ENCODE assay signal across 12 cellular contexts in genomic region chr1:180927348-180927747, GRCh38. TPM values are rescaled to one million over a fixed set of nuclear protein-coding genes. Genes with fewer than 3 reads are reported as not detected.
DNase-seq lines count a peak whose midpoint lies in the region; ATAC-seq and TF ChIP-seq lines count a peak whose summit lies in the region.
"Had no signal": no experiment of that assay in that cellular context is flagged by ENCODE, and none has a peak within 500 bp of the region (broad histone marks: within the 10 kb centered on the region; RNA-seq: fewer than 3 reads in every experiment).

No MANE protein-coding gene starts in this region.

- H3K4me1 ChIP-seq in endodermal cell (ENCODE audit: control insufficient read depth, insufficient read depth, low read length) = peaks cover 45% of the 10 kb centered on the region
- peaks cover 6 to 18% of the 10 kb centered on the region in 2 donors for H3K4me1 ChIP-seq in uterus
- H3K4me1 ChIP-seq: foreskin keratinocyte had no signal

- H3K4me1 Mint-ChIP-seq in endodermal cell (peaks cover 57% of the 10 kb centered on the region), nephron (peaks cover 80% of the 10 kb centered on the region)

- H3K27ac ChIP-seq in endodermal cell (ENCODE audit: low read depth, low read length) = peak overlapping the region; percentile 92
- peak overlapping the region; percentile 74 for H3K27ac ChIP-seq in uterus
- H3K27ac ChIP-seq: foreskin keratinocyte had no signal

- no peak for TF ChIP-seq CTCF in endodermal cell (conservative IDR thresholded peaks at IDR 0.05)
- no peak for TF ChIP-seq CTCF in nephron (IDR thresholded peaks at IDR 0.05; ENCODE audit: unreplicated experiment in 3 of 3)
- no peak for TF ChIP-seq CTCF in uterus (IDR thresholded peaks at IDR 0.05)

- WGBS in endodermal cell (ENCODE audit: insufficient coverage in 1 of 2, insufficient read length in 1 of 2), 2 experiments = 91 to 95% methylated on average over 4 to 13 of the region's 13 CpGs

- H3K36me3 Mint-ChIP-seq in endodermal cell (ENCODE audit: low read depth) = no peaks in the 10 kb centered on the region
- H3K36me3 Mint-ChIP-seq in nephron (ENCODE audit: low read depth) = peaks cover 3% of the 10 kb centered on the region

- ATAC-seq in HG02840 (IDR thresholded peaks at IDR 0.05; ENCODE audit: low FRiP score, unreplicated experiment) = no peak
- ATAC-seq: foreskin keratinocyte had no signal

- H3K27me3 Mint-ChIP-seq in endodermal cell (ENCODE audit: insufficient read depth) = no peaks in the 10 kb centered on the region
- H3K27me3 Mint-ChIP-seq in nephron (ENCODE audit: low read depth) = peaks cover 10% of the 10 kb centered on the region

- no peak for TF ChIP-seq POLR2A in uterus (IDR thresholded peaks at IDR 0.05)

- H3K9me3 ChIP-seq in endodermal cell (ENCODE audit: control insufficient read depth, low read length) (no peaks in the 10 kb centered on the region), uterus (no peaks in the 10 kb centered on the region)

- H3K4me3 ChIP-seq in endodermal cell (ENCODE audit: low read length) (no peak overlapping the region), uterus (no peak overlapping the region)
- H3K4me3 ChIP-seq: lung had no signal

- H3K4me3 Mint-ChIP-seq in endodermal cell = no peak overlapping the region
- H3K4me3 Mint-ChIP-seq in nephron = peak overlapping the region in 1 of 3 experiments; percentile 51

- intact Hi-C loops in uterus (cut with DNase I; ENCODE audit: low total_unique reads) = no loop called here

- no peak overlapping the region for H3K9ac ChIP-seq in endodermal cell (ENCODE audit: extremely low read depth, low read length, poor library complexity, severe bottlenecking)

- H3K36me3 ChIP-seq in endodermal cell (ENCODE audit: control insufficient read depth, insufficient read depth, low read length) (no peaks in the 10 kb centered on the region), uterus (no peaks in the 10 kb centered on the region)

- peak; percentile 37 for DNase-seq in NCI-H345 (lab: John Stamatoyannopoulos, UW)
- no peak for DNase-seq in NCI-H345 treated with DMSO at 0.1 percent for 48 hours (lab: John Stamatoyannopoulos, UW; ENCODE audit: unreplicated experiment)
- no peak for DNase-seq in endodermal cell
- DNase-seq in uterus = no peak
- DNase-seq in SW 1271 (lab: John Stamatoyannopoulos, UW) = no peak
- no peak for DNase-seq in RPMI8226
- DNase-seq: activated CD4-positive, alpha-beta T cell treated with anti-CD3 and anti-CD28 coated beads, Interleukin-2, amount 50 U/mL, for 4 hours; foreskin keratinocyte; GDM1 had no signal

- H3K27ac Mint-ChIP-seq in endodermal cell (peak overlapping the region; percentile 11), nephron (peak overlapping the region; percentile 88 to 97 (median 96))

- H3K9me3 Mint-ChIP-seq in endodermal cell (no peaks in the 10 kb centered on the region), nephron (no peaks in the 10 kb centered on the region)

- no peaks in the 10 kb centered on the region for H3K27me3 ChIP-seq in endodermal cell (ENCODE audit: control insufficient read depth, insufficient read depth, low read length, poor library complexity, severe bottlenecking)
- H3K27me3 ChIP-seq in uterus = no peaks in the 10 kb centered on the region
- H3K27me3 ChIP-seq: foreskin keratinocyte had no signal

RNA-seq across cellular contexts. Expression of gene KIAA1614, which starts 14.7 kb away (rescaled TPM):
- total RNA-seq in endodermal cell (1 to 10 TPM; 3.3 to 5.8 TPM), uterus (10 to 100 TPM in 2 of 4 donors, 1 to 10 TPM in 2; 1.0 to 17.1 (median 6.6) TPM)
- polyA plus RNA-seq in endodermal cell (2013, experiment 1 of 2) = 1.2 TPM
- polyA plus RNA-seq in endodermal cell (2013, experiment 2 of 2) = 1.3 TPM
